ENCODE assay signal across 9 cellular contexts in the genomic region with DNA sequence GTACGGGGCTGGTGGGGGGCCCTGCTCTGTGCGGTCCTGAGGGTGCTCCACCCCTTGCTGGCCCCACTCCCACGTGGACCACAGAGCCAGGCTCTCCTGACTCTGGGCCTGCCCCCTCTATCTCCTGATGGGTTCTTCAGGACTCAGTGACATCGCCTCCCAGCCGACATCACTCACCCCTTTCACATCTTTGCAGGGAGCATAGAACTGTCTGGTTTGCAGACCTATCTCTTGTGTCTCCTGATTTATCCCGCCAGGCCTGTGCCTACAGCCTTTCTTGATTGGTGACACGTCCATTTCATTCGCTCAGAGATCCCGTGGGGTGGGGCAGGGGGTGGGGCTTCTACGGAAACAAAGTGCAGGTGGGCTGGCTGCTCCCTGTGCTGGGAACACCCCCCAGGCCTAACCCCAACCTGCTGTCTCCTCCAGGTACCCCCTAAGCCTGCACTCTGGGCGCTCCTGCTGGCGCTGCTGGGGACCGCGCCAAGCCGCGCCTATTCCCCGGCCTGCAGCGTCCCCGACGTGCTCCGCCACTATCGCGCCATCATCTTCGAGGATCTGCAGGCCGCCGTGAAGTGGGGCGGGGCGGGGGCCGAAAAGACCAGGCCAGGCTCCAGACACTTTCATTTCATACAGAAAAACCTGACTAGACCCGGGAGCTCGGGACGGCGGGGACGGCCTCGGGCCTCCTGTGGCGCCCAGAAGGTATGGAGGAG. TPM values are rescaled to one million over a fixed set of nuclear protein-coding genes. Genes with fewer than 3 reads are reported as not detected.
DNase-seq lines count a peak whose midpoint lies in the region; ATAC-seq and TF ChIP-seq lines count a peak whose summit lies in the region.
"Had no signal": no experiment of that assay in that cellular context is flagged by ENCODE, and none has a peak within 500 bp of the region (broad histone marks: within the 10 kb centered on the region; RNA-seq: fewer than 3 reads in every experiment).

No MANE protein-coding gene starts in this region.

- H3K36me3 Mint-ChIP-seq in CD4-positive, alpha-beta T cell (ENCODE audit: low read depth): peaks cover 11% of the 10 kb centered on the region
- H3K36me3 Mint-ChIP-seq in activated B cell treated with CpG ODN at 0.5 μM for 24 hours (ENCODE audit: low read depth): peaks cover 21% of the 10 kb centered on the region

- TF ChIP-seq CTCF in CD4-positive, alpha-beta T cell (IDR thresholded peaks at IDR 0.05): no peak
- no peak for TF ChIP-seq CTCF in activated B cell treated with CpG ODN at 0.5 μM for 24 hours (IDR thresholded peaks at IDR 0.05)

- ATAC-seq in CD4-positive, alpha-beta T cell (ENCODE audit: poor library complexity): peak; percentile 20
- ATAC-seq in HG02763 (IDR thresholded peaks at IDR 0.05; ENCODE audit: unreplicated experiment): peak; percentile 1
- ATAC-seq in activated B cell treated with CpG ODN at 0.5 μM for 24 hours (ENCODE audit: low read depth): no peak
- ATAC-seq in GM19452 (IDR thresholded peaks at IDR 0.05; ENCODE audit: unreplicated experiment): no peak

- H3K27ac ChIP-seq in CD4-positive, alpha-beta T cell (ENCODE audit: low read depth, low read length): no peak overlapping the region

- intact Hi-C loops in CD4-positive, alpha-beta T cell (cut with DNase I, micrococcal nuclease): loop anchor here (2.0 to 10.0 kb wide), 3 partner anchors 43 to 57 kb away; partner anchors contain the start of genes PRPF6 (in 2 of the 2) and OPRL1 (in 1 of the 2)
- intact Hi-C loops in activated B cell treated with CpG ODN at 0.5 μM for 24 hours (cut with micrococcal nuclease): loop anchor here (1.0 to 5.0 kb wide), 3 partner anchors 57 to 500 kb away; partner anchors contain the start of gene PTK6

- no peaks in the 10 kb centered on the region for H3K27me3 Mint-ChIP-seq in CD4-positive, alpha-beta T cell
- H3K27me3 Mint-ChIP-seq in activated B cell treated with CpG ODN at 0.5 μM for 24 hours: peaks cover 9% of the 10 kb centered on the region

- POLR2A ChIA-PET in CD4-positive, alpha-beta T cell (lab: Charles Lee): interaction anchor here (0.7 to 3.2 kb wide), 11 partner anchors 10 to 499 kb away, joined by 3 to 36 read pairs (median 9); partner anchors contain the start of genes OPRL1, PCMTD2, PRPF6 and RGS19
- POLR2A ChIA-PET in activated B cell treated with CpG ODN at 0.5 μM for 24 hours (lab: Charles Lee): interaction anchor here (0.6 to 3.4 kb wide), 3 partner anchors 40 to 81 kb away, joined by 4 to 18 read pairs (median 8); partner anchors contain the start of gene PRPF6

- H3K4me1 Mint-ChIP-seq in CD4-positive, alpha-beta T cell (ENCODE audit: low read depth): peaks cover 34% of the 10 kb centered on the region
- H3K4me1 Mint-ChIP-seq in activated B cell treated with CpG ODN at 0.5 μM for 24 hours: peaks cover 17% of the 10 kb centered on the region

- CTCF ChIA-PET in CD4-positive, alpha-beta T cell (lab: Charles Lee): interaction anchor here (0.6 to 2.9 kb wide), 27 partner anchors 10 to 517 kb away, joined by 3 to 40 read pairs (median 7); partner anchors contain the start of genes LKAAEAR1, PPDPF, PRPF6 and RTEL1
- CTCF ChIA-PET in activated B cell treated with CpG ODN at 0.5 μM for 24 hours (lab: Charles Lee): interaction anchor here (1.0 to 4.9 kb wide), 13 partner anchors 11 to 541 kb away, joined by 4 to 57 read pairs (median 11); partner anchors contain the start of genes LKAAEAR1, PRPF6, PTK6 and TCEA2

- H3K27ac Mint-ChIP-seq in CD4-positive, alpha-beta T cell: peak overlapping the region; percentile 53
- no peak overlapping the region for H3K27ac Mint-ChIP-seq in activated B cell treated with CpG ODN at 0.5 μM for 24 hours

- no peaks in the 10 kb centered on the region for H3K9me3 Mint-ChIP-seq in CD4-positive, alpha-beta T cell
- H3K9me3 Mint-ChIP-seq in activated B cell treated with CpG ODN at 0.5 μM for 24 hours: no peaks in the 10 kb centered on the region

- H3K27me3 ChIP-seq in CD4-positive, alpha-beta T cell (ENCODE audit: control insufficient read depth, insufficient read depth, low read length): no peaks in the 10 kb centered on the region

- H3K4me3 Mint-ChIP-seq in CD4-positive, alpha-beta T cell: peak overlapping the region; percentile 87
- H3K4me3 Mint-ChIP-seq in activated B cell treated with CpG ODN at 0.5 μM for 24 hours: peak overlapping the region; percentile 60

- peak overlapping the region; percentile 71 for H3K4me3 ChIP-seq in iPS-18c (ENCODE audit: insufficient read depth, low read depth, low read length)

- DNase-seq in CD4-positive, alpha-beta T cell: peak in 2 of 10 experiments; percentile 29 to 32
- DNase-seq in activated B cell treated with CpG ODN at 0.5 μM for 24 hours (no peak), NCI-H187 treated with DMSO at 0.1 percent for 48 hours (lab: John Stamatoyannopoulos, UW) (no peak), cortex of kidney (lab: John Stamatoyannopoulos, UW) (no peak), glomerular visceral epithelial cell (ENCODE audit: extremely low spot score) (no peak)
- DNase-seq: NCI-H1694 had no signal

- H3K9me3 ChIP-seq in CD4-positive, alpha-beta T cell (ENCODE audit: control insufficient read depth, low read length): no peaks in the 10 kb centered on the region
- H3K9me3 ChIP-seq in iPS-18c (ENCODE audit: control insufficient read depth, insufficient read depth, low read length): no peaks in the 10 kb centered on the region

RNA-seq across cellular contexts. Expression of gene C20orf204, which starts 1.7 kb away (rescaled TPM):
- total RNA-seq in CD4-positive, alpha-beta T cell: 1 to 10 TPM; 6.1 to 6.4 TPM
- total RNA-seq in activated B cell treated with CpG ODN at 0.5 μM for 24 hours: 1.6 and 2.2 TPM in 2 replicates

RNA-seq across cellular contexts. Expression of gene SOX18, which starts 11.8 kb away (rescaled TPM):
- total RNA-seq in CD4-positive, alpha-beta T cell: not detected
- not detected in 2 replicates for total RNA-seq in activated B cell treated with CpG ODN at 0.5 μM for 24 hours

RNA-seq across cellular contexts. Expression of gene TCEA2, which starts 25.3 kb away (rescaled TPM):
- total RNA-seq in CD4-positive, alpha-beta T cell: 10 to 100 TPM; 28.4 to 29.9 TPM
- total RNA-seq in activated B cell treated with CpG ODN at 0.5 μM for 24 hours: 20.3 and 20.7 TPM in 2 replicates

RNA-seq across cellular contexts. Expression of gene RGS19, which starts 41.7 kb away (rescaled TPM):
- total RNA-seq in CD4-positive, alpha-beta T cell: 10 to 100 TPM in 1 of 2 experiments, 1 to 10 TPM in 1; 9.7 to 14.8 TPM
- 45.0 and 53.4 TPM in 2 replicates for total RNA-seq in activated B cell treated with CpG ODN at 0.5 μM for 24 hours

RNA-seq across cellular contexts. Expression of gene OPRL1, which starts 42.2 kb away (rescaled TPM):
- total RNA-seq in CD4-positive, alpha-beta T cell: 1 to 10 TPM; 1.0 to 1.2 TPM
- 1.3 and 1.4 TPM in 2 replicates for total RNA-seq in activated B cell treated with CpG ODN at 0.5 μM for 24 hours

Comparison
In these comparisons a context has a peak if more than half of its experiments do, and no peak if none do; other contexts are left out.
1. ATAC-seq: peak in CD4-positive, alpha-beta T cell (single experiment) and HG02763 (single experiment); none in activated B cell treated with CpG ODN at 0.5 μM for 24 hours (single experiment) and GM19452 (single experiment).